Comparison of ENCODE assay signal across 8 cellular contexts in genomic region chr13:46553886-46554855, GRCh38. TPM values are rescaled to one million over a fixed set of nuclear protein-coding genes. Genes with fewer than 3 reads are reported as not detected.
DNase-seq lines count a peak whose midpoint lies in the region; ATAC-seq and TF ChIP-seq lines count a peak whose summit lies in the region.

No MANE protein-coding gene starts in this region.

- peak; percentile 28 for DNase-seq in NCI-H146 treated with DMSO at 0.1 percent for 48 hours (lab: John Stamatoyannopoulos, UW; ENCODE audit: unreplicated experiment)
- DNase-seq in activated CD4-positive, CD25-positive, alpha-beta regulatory T cell (lab: John Stamatoyannopoulos, UW) = peak; percentile 13 to 37 (median 24)
- DNase-seq in central memory CD4-positive, alpha-beta T cell = peak; percentile 71
- no peak for DNase-seq in kidney epithelial cell (ENCODE audit: low read depth)
- peak; percentile 31 to 63 for DNase-seq in stimulated activated CD4-positive, alpha-beta T cell treated with anti-CD3 and anti-CD28 coated beads, Interleukin-15, amount 100 ng/mL, for 1 hour (ENCODE audit: low read depth in 1 of 2, low spot score in 1 of 2)
- no peak for DNase-seq in NCI-H1048 (lab: John Stamatoyannopoulos, UW)

- peak; percentile 48 for ATAC-seq in HG02642 (IDR thresholded peaks at IDR 0.05; ENCODE audit: poor library complexity, unreplicated experiment)

- H3K36me3 ChIP-seq in kidney epithelial cell (ENCODE audit: control insufficient read depth, insufficient read depth, low read length) = no peaks in the 10 kb centered on the region

- no peaks in the 10 kb centered on the region for H3K27me3 ChIP-seq in kidney epithelial cell (ENCODE audit: control insufficient read depth, insufficient read depth, low read length)

- TF ChIP-seq CTCF in GM12872 (IDR thresholded peaks at IDR 0.05; ENCODE audit: insufficient read depth, low read depth, low read length) (peak; percentile 51; the same call in 1 of the 3 replicates), kidney epithelial cell (IDR thresholded peaks at IDR 0.05; ENCODE audit: insufficient read depth, low read length, poor library complexity, severe bottlenecking) (peak; percentile 29)

- peak overlapping the region; percentile 94 for H3K4me3 ChIP-seq in kidney epithelial cell (ENCODE audit: low read depth, low read length)

RNA-seq across cellular contexts. Expression of gene LRCH1, which starts 1.2 kb away (rescaled TPM):
- 14.0 TPM in 2 replicates for total RNA-seq in kidney epithelial cell

Comparison
In these comparisons a context has a peak if more than half of its experiments do, and no peak if none do; other contexts are left out.
1. DNase-seq: peak in NCI-H146 treated with DMSO at 0.1 percent for 48 hours (single experiment), activated CD4-positive, CD25-positive, alpha-beta regulatory T cell (4 of 4), central memory CD4-positive, alpha-beta T cell (single experiment) and stimulated activated CD4-positive, alpha-beta T cell treated with anti-CD3 and anti-CD28 coated beads, Interleukin-15, amount 100 ng/mL, for 1 hour (2 of 2); none in kidney epithelial cell (single experiment) and NCI-H1048 (single experiment).